Comparison of ENCODE assay signal across 1 cellular context in the genomic region with DNA sequence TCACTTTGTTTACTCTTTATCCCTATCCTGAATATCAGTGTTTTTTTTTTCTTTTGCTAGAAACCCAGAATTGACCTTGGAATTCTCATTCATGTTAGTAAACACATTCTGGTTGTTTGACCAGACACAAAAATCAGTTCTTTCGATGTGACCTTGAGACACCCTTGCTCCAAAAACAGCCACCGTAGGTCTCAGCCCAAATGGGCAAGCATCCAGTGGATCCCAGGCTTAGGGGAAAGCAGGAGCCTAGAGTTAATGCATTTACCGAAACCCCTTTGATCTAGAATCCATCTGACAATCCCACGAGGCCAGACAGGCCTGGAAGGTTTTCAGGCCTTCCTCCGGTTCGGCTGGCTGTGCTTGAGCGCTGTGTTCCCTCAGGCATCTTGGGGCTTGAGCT.
A peak's percentile ranks its signal among the peaks of the same experiment; 100 is the strongest.
TF ChIP-seq lines count a peak whose summit lies in the region.

No MANE protein-coding gene starts in this region.

TF ChIP-seq in HepG2, 621 proteins besides CTCF, POLR2A, EP300 and RAD21 (continued from another document and continues in another):
- TF ChIP-seq ZGPAT (CRISPR knock-in tag; IDR thresholded peaks at IDR 0.05) = peak; percentile 81; the same call in 1 of the 2 replicates
- TF ChIP-seq ZNF644 (CRISPR knock-in tag; IDR thresholded peaks at IDR 0.05; ENCODE audit: low read depth) = 0 out of 2 replicates have a peak, but pooled peaks have one; percentile 55
- 0 out of 2 replicates have a peak, but pooled peaks have one; percentile 6 for TF ChIP-seq ZNF749 (CRISPR knock-in tag; IDR thresholded peaks at IDR 0.05; ENCODE audit: borderline replicate concordance)
- TF ChIP-seq, protein P1, sequence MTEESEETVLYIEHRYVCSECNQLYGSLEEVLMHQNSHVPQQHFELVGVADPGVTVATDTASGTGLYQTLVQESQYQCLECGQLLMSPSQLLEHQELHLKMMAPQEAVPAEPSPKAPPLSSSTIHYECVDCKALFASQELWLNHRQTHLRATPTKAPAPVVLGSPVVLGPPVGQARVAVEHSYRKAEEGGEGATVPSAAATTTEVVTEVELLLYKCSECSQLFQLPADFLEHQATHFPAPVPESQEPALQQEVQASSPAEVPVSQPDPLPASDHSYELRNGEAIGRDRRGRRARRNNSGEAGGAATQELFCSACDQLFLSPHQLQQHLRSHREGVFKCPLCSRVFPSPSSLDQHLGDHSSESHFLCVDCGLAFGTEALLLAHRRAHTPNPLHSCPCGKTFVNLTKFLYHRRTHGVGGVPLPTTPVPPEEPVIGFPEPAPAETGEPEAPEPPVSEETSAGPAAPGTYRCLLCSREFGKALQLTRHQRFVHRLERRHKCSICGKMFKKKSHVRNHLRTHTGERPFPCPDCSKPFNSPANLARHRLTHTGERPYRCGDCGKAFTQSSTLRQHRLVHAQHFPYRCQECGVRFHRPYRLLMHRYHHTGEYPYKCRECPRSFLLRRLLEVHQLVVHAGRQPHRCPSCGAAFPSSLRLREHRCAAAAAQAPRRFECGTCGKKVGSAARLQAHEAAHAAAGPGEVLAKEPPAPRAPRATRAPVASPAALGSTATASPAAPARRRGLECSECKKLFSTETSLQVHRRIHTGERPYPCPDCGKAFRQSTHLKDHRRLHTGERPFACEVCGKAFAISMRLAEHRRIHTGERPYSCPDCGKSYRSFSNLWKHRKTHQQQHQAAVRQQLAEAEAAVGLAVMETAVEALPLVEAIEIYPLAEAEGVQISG (CRISPR knock-in tag; IDR thresholded peaks at IDR 0.05) = no peak
- peak; percentile 70; the same call in 1 of the 2 replicates for TF ChIP-seq ZKSCAN8 (CRISPR knock-in tag; IDR thresholded peaks at IDR 0.05; ENCODE audit: borderline replicate concordance)
- no peak for TF ChIP-seq SOX13 (IDR thresholded peaks at IDR 0.05)
- peak in 1 of 2 experiments; percentile 78; a peak in 2 of 4 replicates for TF ChIP-seq SOX13 (CRISPR knock-in tag; conservative IDR thresholded peaks at IDR 0.05 in 1 of 2, IDR thresholded peaks at IDR 0.05 in 1 of 2)
- no peak for TF ChIP-seq ZNF747 (CRISPR knock-in tag; IDR thresholded peaks at IDR 0.05; ENCODE audit: borderline replicate concordance)
- peak; percentile 93 for TF ChIP-seq SKI (IDR thresholded peaks at IDR 0.05; ENCODE audit: partially characterized antibody)
- no peak for TF ChIP-seq E2F1 (CRISPR knock-in tag; IDR thresholded peaks at IDR 0.05)
- TF ChIP-seq GTF3A (CRISPR knock-in tag; conservative IDR thresholded peaks at IDR 0.05) = no peak
- no peak for TF ChIP-seq ZNF343 (CRISPR knock-in tag; IDR thresholded peaks at IDR 0.05)
- TF ChIP-seq TSC22D2 (CRISPR knock-in tag; IDR thresholded peaks at IDR 0.05; ENCODE audit: borderline replicate concordance) = no peak
- no peak for TF ChIP-seq ZNF441 (CRISPR knock-in tag; IDR thresholded peaks at IDR 0.05; ENCODE audit: borderline replicate concordance)
- no peak for TF ChIP-seq BORCS8-MEF2B (CRISPR knock-in tag; IDR thresholded peaks at IDR 0.05)
- TF ChIP-seq FOXK1 (CRISPR knock-in tag; IDR thresholded peaks at IDR 0.05; ENCODE audit: borderline replicate concordance, low read depth) = peak; percentile 86; the same call in 1 of the 2 replicates
- TF ChIP-seq, protein P2, sequence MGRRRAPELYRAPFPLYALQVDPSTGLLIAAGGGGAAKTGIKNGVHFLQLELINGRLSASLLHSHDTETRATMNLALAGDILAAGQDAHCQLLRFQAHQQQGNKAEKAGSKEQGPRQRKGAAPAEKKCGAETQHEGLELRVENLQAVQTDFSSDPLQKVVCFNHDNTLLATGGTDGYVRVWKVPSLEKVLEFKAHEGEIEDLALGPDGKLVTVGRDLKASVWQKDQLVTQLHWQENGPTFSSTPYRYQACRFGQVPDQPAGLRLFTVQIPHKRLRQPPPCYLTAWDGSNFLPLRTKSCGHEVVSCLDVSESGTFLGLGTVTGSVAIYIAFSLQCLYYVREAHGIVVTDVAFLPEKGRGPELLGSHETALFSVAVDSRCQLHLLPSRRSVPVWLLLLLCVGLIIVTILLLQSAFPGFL (CRISPR knock-in tag; IDR thresholded peaks at IDR 0.05) = no peak
- no peak for TF ChIP-seq ZC3H13 (CRISPR knock-in tag; IDR thresholded peaks at IDR 0.05)
- no peak for TF ChIP-seq REL (CRISPR knock-in tag; conservative IDR thresholded peaks at IDR 0.05)
- 0 out of 2 replicates have a peak, but pooled peaks have one; percentile 51 for TF ChIP-seq KLF6 (CRISPR knock-in tag; IDR thresholded peaks at IDR 0.05)
- TF ChIP-seq CREM (IDR thresholded peaks at IDR 0.05) = peak; percentile 48; the same call in 1 of the 2 replicates
- no peak for TF ChIP-seq CREM (CRISPR knock-in tag; IDR thresholded peaks at IDR 0.05)
- TF ChIP-seq KAT8 (CRISPR knock-in tag; IDR thresholded peaks at IDR 0.05) = 0 out of 2 replicates have a peak, but pooled peaks have one; percentile 39
- TF ChIP-seq, protein P3, sequence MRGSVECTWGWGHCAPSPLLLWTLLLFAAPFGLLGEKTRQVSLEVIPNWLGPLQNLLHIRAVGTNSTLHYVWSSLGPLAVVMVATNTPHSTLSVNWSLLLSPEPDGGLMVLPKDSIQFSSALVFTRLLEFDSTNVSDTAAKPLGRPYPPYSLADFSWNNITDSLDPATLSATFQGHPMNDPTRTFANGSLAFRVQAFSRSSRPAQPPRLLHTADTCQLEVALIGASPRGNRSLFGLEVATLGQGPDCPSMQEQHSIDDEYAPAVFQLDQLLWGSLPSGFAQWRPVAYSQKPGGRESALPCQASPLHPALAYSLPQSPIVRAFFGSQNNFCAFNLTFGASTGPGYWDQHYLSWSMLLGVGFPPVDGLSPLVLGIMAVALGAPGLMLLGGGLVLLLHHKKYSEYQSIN (CRISPR knock-in tag; IDR thresholded peaks at IDR 0.05; ENCODE audit: borderline replicate concordance) = no peak
- TF ChIP-seq ZEB1 (IDR thresholded peaks at IDR 0.05; ENCODE audit: insufficient replicate concordance, low read depth) = no peak
- TF ChIP-seq, protein P4, sequence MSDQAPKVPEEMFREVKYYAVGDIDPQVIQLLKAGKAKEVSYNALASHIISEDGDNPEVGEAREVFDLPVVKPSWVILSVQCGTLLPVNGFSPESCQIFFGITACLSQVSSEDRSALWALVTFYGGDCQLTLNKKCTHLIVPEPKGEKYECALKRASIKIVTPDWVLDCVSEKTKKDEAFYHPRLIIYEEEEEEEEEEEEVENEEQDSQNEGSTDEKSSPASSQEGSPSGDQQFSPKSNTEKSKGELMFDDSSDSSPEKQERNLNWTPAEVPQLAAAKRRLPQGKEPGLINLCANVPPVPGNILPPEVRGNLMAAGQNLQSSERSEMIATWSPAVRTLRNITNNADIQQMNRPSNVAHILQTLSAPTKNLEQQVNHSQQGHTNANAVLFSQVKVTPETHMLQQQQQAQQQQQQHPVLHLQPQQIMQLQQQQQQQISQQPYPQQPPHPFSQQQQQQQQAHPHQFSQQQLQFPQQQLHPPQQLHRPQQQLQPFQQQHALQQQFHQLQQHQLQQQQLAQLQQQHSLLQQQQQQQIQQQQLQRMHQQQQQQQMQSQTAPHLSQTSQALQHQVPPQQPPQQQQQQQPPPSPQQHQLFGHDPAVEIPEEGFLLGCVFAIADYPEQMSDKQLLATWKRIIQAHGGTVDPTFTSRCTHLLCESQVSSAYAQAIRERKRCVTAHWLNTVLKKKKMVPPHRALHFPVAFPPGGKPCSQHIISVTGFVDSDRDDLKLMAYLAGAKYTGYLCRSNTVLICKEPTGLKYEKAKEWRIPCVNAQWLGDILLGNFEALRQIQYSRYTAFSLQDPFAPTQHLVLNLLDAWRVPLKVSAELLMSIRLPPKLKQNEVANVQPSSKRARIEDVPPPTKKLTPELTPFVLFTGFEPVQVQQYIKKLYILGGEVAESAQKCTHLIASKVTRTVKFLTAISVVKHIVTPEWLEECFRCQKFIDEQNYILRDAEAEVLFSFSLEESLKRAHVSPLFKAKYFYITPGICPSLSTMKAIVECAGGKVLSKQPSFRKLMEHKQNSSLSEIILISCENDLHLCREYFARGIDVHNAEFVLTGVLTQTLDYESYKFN (CRISPR knock-in tag; conservative IDR thresholded peaks at IDR 0.05) = 0 out of 2 replicates have a peak, but pooled peaks have one; percentile 43
- peak; percentile 89 for TF ChIP-seq TBL1XR1 (IDR thresholded peaks at IDR 0.05; ENCODE audit: borderline replicate concordance, low read length, partially characterized antibody)
- peak; percentile 83 for TF ChIP-seq FOXA3 (CRISPR knock-in tag; IDR thresholded peaks at IDR 0.05)
- TF ChIP-seq MLX (CRISPR knock-in tag; IDR thresholded peaks at IDR 0.05) = peak; percentile 16; the same call in 1 of the 2 replicates
- 0 out of 2 replicates have a peak, but pooled peaks have one; percentile 18 for TF ChIP-seq TARDBP (CRISPR knock-in tag; IDR thresholded peaks at IDR 0.05)
- no peak for TF ChIP-seq USF2 (IDR thresholded peaks at IDR 0.05; ENCODE audit: low read depth, low read length)
- TF ChIP-seq USF2 (CRISPR knock-in tag; IDR thresholded peaks at IDR 0.05; ENCODE audit: borderline replicate concordance) = no peak
- TF ChIP-seq, protein P5, sequence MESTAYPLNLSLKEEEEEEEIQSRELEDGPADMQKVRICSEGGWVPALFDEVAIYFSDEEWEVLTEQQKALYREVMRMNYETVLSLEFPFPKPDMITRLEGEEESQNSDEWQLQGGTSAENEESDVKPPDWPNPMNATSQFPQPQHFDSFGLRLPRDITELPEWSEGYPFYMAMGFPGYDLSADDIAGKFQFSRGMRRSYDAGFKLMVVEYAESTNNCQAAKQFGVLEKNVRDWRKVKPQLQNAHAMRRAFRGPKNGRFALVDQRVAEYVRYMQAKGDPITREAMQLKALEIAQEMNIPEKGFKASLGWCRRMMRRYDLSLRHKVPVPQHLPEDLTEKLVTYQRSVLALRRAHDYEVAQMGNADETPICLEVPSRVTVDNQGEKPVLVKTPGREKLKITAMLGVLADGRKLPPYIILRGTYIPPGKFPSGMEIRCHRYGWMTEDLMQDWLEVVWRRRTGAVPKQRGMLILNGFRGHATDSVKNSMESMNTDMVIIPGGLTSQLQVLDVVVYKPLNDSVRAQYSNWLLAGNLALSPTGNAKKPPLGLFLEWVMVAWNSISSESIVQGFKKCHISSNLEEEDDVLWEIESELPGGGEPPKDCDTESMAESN (CRISPR knock-in tag; conservative IDR thresholded peaks at IDR 0.05) = no peak
- no peak for TF ChIP-seq HOXA3 (CRISPR knock-in tag; IDR thresholded peaks at IDR 0.05)
- no peak for TF ChIP-seq KMT2A (CRISPR knock-in tag; IDR thresholded peaks at IDR 0.05)
- no peak for TF ChIP-seq TGIF2 (CRISPR knock-in tag; IDR thresholded peaks at IDR 0.05)
- no peak for TF ChIP-seq ZNF839 (CRISPR knock-in tag; IDR thresholded peaks at IDR 0.05; ENCODE audit: borderline replicate concordance)
